11 cellular contexts compared by ENCODE assay signal in genomic region chr6:106162926-106163325, GRCh38.
A peak's percentile ranks its signal among the peaks of the same experiment; 100 is the strongest.
DNase-seq lines count a peak whose midpoint lies in the region; ATAC-seq, FAIRE-seq and TF ChIP-seq lines count a peak whose summit lies in the region.
"Had no signal": no experiment of that assay in that cellular context is flagged by ENCODE, and none has a peak within 500 bp of the region (broad histone marks: within the 10 kb centered on the region; RNA-seq: fewer than 3 reads in every experiment).

No MANE protein-coding gene starts in this region.

- CTCF ChIA-PET in K562 (lab: Yijun Ruan, JAX; ENCODE audit: low intra/inter-chr PET ratio), result no interaction called here

- BruUV-seq in K562 (replicated peaks; lab: Mats Ljungman, UMichigan), result no TSS peak

- no peaks in the 10 kb centered on the region for H3K9me1 ChIP-seq in K562 (ENCODE audit: control insufficient read depth, insufficient read depth, low read length)

- H3K27me3 ChIP-seq in MM.1S (replicated peaks; ENCODE audit: insufficient read depth, low read length), result no peaks in the 10 kb centered on the region
- H3K27me3 ChIP-seq in K562 (ENCODE audit: control insufficient read depth in 2 of 2, insufficient read depth in 2 of 2, low read length in 2 of 2), result peaks cover 0 to under 1% of the 10 kb centered on the region in 2 experiments; a peak in 1 of 5 replicates
- no peaks in the 10 kb centered on the region for H3K27me3 ChIP-seq in skeletal muscle satellite cell (ENCODE audit: control insufficient read depth, insufficient read depth, low read length)
- H3K27me3 ChIP-seq: pancreas had no signal

- no peak for TF ChIP-seq RAD21 in K562 (CRISPR knock-in tag; conservative IDR thresholded peaks at IDR 0.05 in 1 of 2, IDR thresholded peaks at IDR 0.05 in 1 of 2)

- in situ Hi-C loops in K562 (cut with MboI), result no loop called here

- TF ChIP-seq CTCF in MM.1S (IDR thresholded peaks at IDR 0.05; ENCODE audit: low read length), result peak; percentile 18
- TF ChIP-seq CTCF in K562 (IDR thresholded peaks at IDR 0.05 in 2 of 3, conservative IDR thresholded peaks at IDR 0.05 in 1 of 3; ENCODE audit: insufficient read depth in 2 of 3, low read depth in 1 of 3, low read length in 3 of 3), result no peak

- no peaks in the 10 kb centered on the region for H3K9me2 ChIP-seq in MM.1S (replicated peaks; ENCODE audit: insufficient read depth, low read length)

- FAIRE-seq in K562 (lab: Jason Lieb, UNC), result no peak
- no peak for FAIRE-seq in RCC 7860 (lab: Jason Lieb, UNC)
- FAIRE-seq: pancreas had no signal

- H3K9ac ChIP-seq in MM.1S (ENCODE audit: low read length) (peak overlapping the region; percentile 84), K562 (ENCODE audit: insufficient read depth in 1 of 2, low read depth in 2 of 2, low read length in 2 of 2) (no peak overlapping the region), skeletal muscle satellite cell (ENCODE audit: low read depth, low read length) (peak overlapping the region; percentile 66)

- POLR2A ChIA-PET in K562 (lab: Yijun Ruan, JAX), result interaction anchor here (1.5 to 1.6 kb wide), 2 partner anchors 8 to 15 kb away, joined by 5 read pairs; no protein-coding TSS in a partner anchor

- no peak for TF ChIP-seq EP300 in K562 (IDR thresholded peaks at IDR 0.05; ENCODE audit: low read length)

- ATAC-seq in K562, result no peak

- H2AFZ ChIP-seq in MM.1S (ENCODE audit: low read length), result 0 out of 2 replicates have a peak overlapping the region, but pooled peaks have one; percentile 18
- H2AFZ ChIP-seq in K562 (ENCODE audit: low read depth, low read length), result peak overlapping the region; percentile 58; the same call in 1 of the 2 replicates

- intact Hi-C loops in K562 (cut with micrococcal nuclease), result no loop called here

- H3K9me3 ChIP-seq in MM.1S (replicated peaks; ENCODE audit: insufficient read depth, low read length), result no peaks in the 10 kb centered on the region
- no peaks in the 10 kb centered on the region for H3K9me3 ChIP-seq in K562 (replicated peaks; ENCODE audit: control insufficient read depth, insufficient read depth, low read depth, low read length)
- H3K9me3 ChIP-seq in skeletal muscle satellite cell (replicated peaks; ENCODE audit: low read length), result no peaks in the 10 kb centered on the region
- H3K9me3 ChIP-seq: pancreas had no signal

- peaks cover 57% of the 10 kb centered on the region for H3F3A ChIP-seq in MM.1S (ENCODE audit: insufficient read depth, low read length)

- H3K4me2 ChIP-seq in MM.1S (ENCODE audit: low read depth, low read length) (peak overlapping the region; percentile 81), K562 (ENCODE audit: insufficient read depth, low read length) (no peak overlapping the region), skeletal muscle satellite cell (ENCODE audit: low read length) (peak overlapping the region; percentile 48)

- H3K4me1 ChIP-seq in MM.1S (ENCODE audit: low read length) (peaks cover 74% of the 10 kb centered on the region), K562 (replicated peaks in 1 of 2; ENCODE audit: control insufficient read depth in 2 of 2, insufficient read depth in 2 of 2, low read length in 2 of 2) (no peaks in the 10 kb centered on the region; a peak in 1 of 5 replicates), skeletal muscle satellite cell (ENCODE audit: control insufficient read depth, insufficient read depth, low read length) (peaks cover 44% of the 10 kb centered on the region)
- H3K4me1 ChIP-seq: pancreas had no signal

- H4K20me1 ChIP-seq in MM.1S (ENCODE audit: insufficient read depth, low read length) (no peaks in the 10 kb centered on the region), K562 (replicated peaks; ENCODE audit: control insufficient read depth, insufficient read depth, low read length) (no peaks in the 10 kb centered on the region)

- DNase-seq in ELR (ENCODE audit: low read depth), result peak; percentile 22
- peak; percentile 57 for DNase-seq in MM.1S
- no peak for DNase-seq in K562 (ENCODE audit: extremely low read depth in 1 of 4, low spot score in 3 of 4)
- no peak for DNase-seq in AG08396 (ENCODE audit: low spot score)
- no peak for DNase-seq in RCC 7860 (ENCODE audit: low spot score)
- no peak for DNase-seq in NCI-H1105 treated with DMSO at 0.1 percent for 48 hours (lab: John Stamatoyannopoulos, UW)
- DNase-seq: GDM1, islet precursor cell, NCI-H1436 had no signal

- 52% methylated on average over 2 of the region's 4 CpGs for WGBS in K562 (ENCODE audit: insufficient coverage, low coverage, missing lambda C conversion rate)

- H3K27ac ChIP-seq in MM.1S (ENCODE audit: low read length), result peak overlapping the region; percentile 98
- H3K27ac ChIP-seq in K562 (ENCODE audit: extremely low read depth, low read depth, low read length), result no peak overlapping the region

- H3K4me3 ChIP-seq in MM.1S (ENCODE audit: low read length), result peak overlapping the region; percentile 25
- H3K4me3 ChIP-seq in K562, result no peak overlapping the region
- H3K4me3 ChIP-seq in skeletal muscle satellite cell (ENCODE audit: low read length), result peak overlapping the region; percentile 8
- H3K4me3 ChIP-seq: pancreas had no signal

- no peaks in the 10 kb centered on the region for H3K36me3 ChIP-seq in MM.1S (replicated peaks; ENCODE audit: insufficient read depth, low read length)
- no peaks in the 10 kb centered on the region for H3K36me3 ChIP-seq in K562 (ENCODE audit: control insufficient read depth, insufficient read depth, low read length)
- H3K36me3 ChIP-seq in skeletal muscle satellite cell (ENCODE audit: insufficient read depth, low read length), result no peaks in the 10 kb centered on the region
- H3K36me3 ChIP-seq: pancreas had no signal

- TF ChIP-seq POLR2A in K562 (conservative IDR thresholded peaks at IDR 0.05), result no peak

- H3K79me2 ChIP-seq in MM.1S (ENCODE audit: low read length), result peaks cover 17% of the 10 kb centered on the region
- H3K79me2 ChIP-seq in K562 (ENCODE audit: control insufficient read depth, insufficient read depth, low read length), result no peaks in the 10 kb centered on the region

TF ChIP-seq in K562, 482 proteins besides CTCF, POLR2A, EP300 and RAD21:
- TF ChIP-seq MEIS2 (IDR thresholded peaks at IDR 0.05; ENCODE audit: partially characterized antibody), result peak; percentile 48
- TF ChIP-seq, protein P1, sequence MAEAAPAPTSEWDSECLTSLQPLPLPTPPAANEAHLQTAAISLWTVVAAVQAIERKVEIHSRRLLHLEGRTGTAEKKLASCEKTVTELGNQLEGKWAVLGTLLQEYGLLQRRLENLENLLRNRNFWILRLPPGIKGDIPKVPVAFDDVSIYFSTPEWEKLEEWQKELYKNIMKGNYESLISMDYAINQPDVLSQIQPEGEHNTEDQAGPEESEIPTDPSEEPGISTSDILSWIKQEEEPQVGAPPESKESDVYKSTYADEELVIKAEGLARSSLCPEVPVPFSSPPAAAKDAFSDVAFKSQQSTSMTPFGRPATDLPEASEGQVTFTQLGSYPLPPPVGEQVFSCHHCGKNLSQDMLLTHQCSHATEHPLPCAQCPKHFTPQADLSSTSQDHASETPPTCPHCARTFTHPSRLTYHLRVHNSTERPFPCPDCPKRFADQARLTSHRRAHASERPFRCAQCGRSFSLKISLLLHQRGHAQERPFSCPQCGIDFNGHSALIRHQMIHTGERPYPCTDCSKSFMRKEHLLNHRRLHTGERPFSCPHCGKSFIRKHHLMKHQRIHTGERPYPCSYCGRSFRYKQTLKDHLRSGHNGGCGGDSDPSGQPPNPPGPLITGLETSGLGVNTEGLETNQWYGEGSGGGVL (CRISPR knock-in tag; IDR thresholded peaks at IDR 0.05), result no peak

Comparison
In these comparisons a context has a peak if more than half of its experiments do, and no peak if none do; other contexts are left out.
1. DNase-seq: peak in ELR (single experiment) and MM.1S (single experiment); none in K562 (0 of 4), AG08396 (single experiment), RCC 7860 (single experiment) and NCI-H1105 treated with DMSO at 0.1 percent for 48 hours (single experiment).
2. H3K9ac ChIP-seq: peak in MM.1S (single experiment) and skeletal muscle satellite cell (single experiment); none in K562 (0 of 2).